ENCODE assay signal across 8 cellular contexts in genomic region chr7:87345166-87345927, GRCh38. TPM values are rescaled to one million over a fixed set of nuclear protein-coding genes. Genes with fewer than 3 reads are reported as not detected.
DNase-seq lines count a peak whose midpoint lies in the region; ATAC-seq and TF ChIP-seq lines count a peak whose summit lies in the region.

A gene with protein sequence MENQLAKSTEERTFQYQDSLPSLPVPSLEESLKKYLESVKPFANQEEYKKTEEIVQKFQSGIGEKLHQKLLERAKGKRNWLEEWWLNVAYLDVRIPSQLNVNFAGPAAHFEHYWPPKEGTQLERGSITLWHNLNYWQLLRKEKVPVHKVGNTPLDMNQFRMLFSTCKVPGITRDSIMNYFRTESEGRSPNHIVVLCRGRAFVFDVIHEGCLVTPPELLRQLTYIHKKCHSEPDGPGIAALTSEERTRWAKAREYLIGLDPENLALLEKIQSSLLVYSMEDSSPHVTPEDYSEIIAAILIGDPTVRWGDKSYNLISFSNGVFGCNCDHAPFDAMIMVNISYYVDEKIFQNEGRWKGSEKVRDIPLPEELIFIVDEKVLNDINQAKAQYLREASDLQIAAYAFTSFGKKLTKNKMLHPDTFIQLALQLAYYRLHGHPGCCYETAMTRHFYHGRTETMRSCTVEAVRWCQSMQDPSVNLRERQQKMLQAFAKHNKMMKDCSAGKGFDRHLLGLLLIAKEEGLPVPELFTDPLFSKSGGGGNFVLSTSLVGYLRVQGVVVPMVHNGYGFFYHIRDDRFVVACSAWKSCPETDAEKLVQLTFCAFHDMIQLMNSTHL (plus strand): TSS chr7:87345664. CDS start chr7:87349069, 3,405 bp downstream.

- peaks cover under 1% of the 10 kb centered on the region for H3K9me3 Mint-ChIP-seq in endodermal cell

- peak within 1 kb of the TSS; percentile 74 for H3K27ac Mint-ChIP-seq in endodermal cell

- peaks cover 16% of the 10 kb centered on the region for H3K9me3 ChIP-seq in endodermal cell (ENCODE audit: control insufficient read depth, low read length)

- peak within 1 kb of the TSS; percentile 91 for H3K4me3 ChIP-seq in endodermal cell (ENCODE audit: low read length)

- peak within 1 kb of the TSS; percentile 74 for H3K4me3 Mint-ChIP-seq in endodermal cell

- no peak within 1 kb of the TSS for H3K9ac ChIP-seq in endodermal cell (ENCODE audit: extremely low read depth, low read length, poor library complexity, severe bottlenecking)

- 4 to 5% methylated on average over 10 to 53 of the region's 53 CpGs for WGBS in endodermal cell (ENCODE audit: insufficient coverage in 1 of 2, insufficient read length in 1 of 2), 2 experiments

- H3K27me3 Mint-ChIP-seq in endodermal cell (ENCODE audit: insufficient read depth), result peaks cover 2% of the 10 kb centered on the region

- peak; percentile 88 for DNase-seq in COR-L47 (lab: John Stamatoyannopoulos, UW)
- DNase-seq in HT1080 (ENCODE audit: low read depth), result peak; percentile 95
- DNase-seq in NOMO-1 (lab: John Stamatoyannopoulos, UW; ENCODE audit: unreplicated experiment in 2 of 2), result peak; percentile 99 to 100
- DNase-seq in activated CD8-positive, alpha-beta memory T cell treated with anti-CD3 and anti-CD28 coated beads, Interleukin-2, amount 50 U/mL, for 1 hour (ENCODE audit: extremely low read depth), result peak; percentile 84
- peak; percentile 98 for DNase-seq in endodermal cell
- DNase-seq in mesenteric fat pad (ENCODE audit: low spot score), result peak; percentile 98
- DNase-seq in stimulated activated CD8-positive, alpha-beta memory T cell treated with anti-CD3 and anti-CD28 coated beads, Interleukin-15, amount 100 ng/mL, for 1 hour (ENCODE audit: low read depth), result peak; percentile 86

- ATAC-seq in GM21360 (IDR thresholded peaks at IDR 0.05; ENCODE audit: unreplicated experiment), result peak; percentile 98

- no peak for TF ChIP-seq CTCF in endodermal cell (conservative IDR thresholded peaks at IDR 0.05)

- H3K36me3 ChIP-seq in endodermal cell (ENCODE audit: control insufficient read depth, insufficient read depth, low read length), result peaks cover 25% of the 10 kb centered on the region

- peak within 1 kb of the TSS; percentile 64 for H3K27ac ChIP-seq in endodermal cell (ENCODE audit: low read depth, low read length)

- no peaks in the 10 kb centered on the region for H3K4me1 ChIP-seq in endodermal cell (ENCODE audit: control insufficient read depth, insufficient read depth, low read length)

- H3K36me3 Mint-ChIP-seq in endodermal cell (ENCODE audit: low read depth), result peaks cover 21% of the 10 kb centered on the region

- H3K4me1 Mint-ChIP-seq in endodermal cell, result peaks cover 6% of the 10 kb centered on the region

- H3K27me3 ChIP-seq in endodermal cell (ENCODE audit: control insufficient read depth, insufficient read depth, low read length, poor library complexity, severe bottlenecking), result no peaks in the 10 kb centered on the region

RNA-seq across cellular contexts. Expression of the gene that starts here (rescaled TPM):
- total RNA-seq in HT1080 (2014; rRNA removed; shearing (Covaris generic)), result 4.8 and 5.0 TPM in 2 replicates
- 5.1 and 7.7 TPM in 2 replicates for polyA plus RNA-seq in HT1080 (2015; cell fraction: cytosol; rRNA removed)
- 19.4 and 22.6 TPM in 2 replicates for polyA plus RNA-seq in HT1080 (2015; cell fraction: nucleus; rRNA removed)
- total RNA-seq in endodermal cell (10 to 100 TPM in 1 of 2 donors, 1 to 10 TPM in 1; 6.3 to 11.0 TPM), mesenteric fat pad (8.3 TPM)
- polyA plus RNA-seq in endodermal cell (2013, experiment 1 of 2), result 12.5 TPM
- polyA plus RNA-seq in endodermal cell (2013, experiment 2 of 2), result 10.3 TPM

Comparison
In these comparisons a context has a peak if more than half of its experiments do, and no peak if none do; other contexts are left out.
1. Peak in every context shown above with its lines: DNase-seq, ATAC-seq, H3K4me3 ChIP-seq and H3K27ac ChIP-seq.